ENCODE assay signal across 1 cellular context in genomic region chr7:36765605-36766004, GRCh38.
TF ChIP-seq lines count a peak whose summit lies in the region.

No MANE protein-coding gene starts in this region.

TF ChIP-seq in HCT116, 20 proteins besides CTCF, POLR2A, EP300 and RAD21 (continued from another document):
- TF ChIP-seq ZBTB33 (IDR thresholded peaks at IDR 0.05; ENCODE audit: extremely low read depth, insufficient replicate concordance, low read length) (no peak), REST (IDR thresholded peaks at IDR 0.05; ENCODE audit: low read depth) (no peak), SRF (IDR thresholded peaks at IDR 0.05; ENCODE audit: low read depth) (no peak), POLR2AphosphoS5 (IDR thresholded peaks at IDR 0.05; ENCODE audit: low read depth, low read length) (no peak), FOSL1 (IDR thresholded peaks at IDR 0.05; ENCODE audit: low read depth) (no peak), ZFX (IDR thresholded peaks at IDR 0.05) (no peak)
